1 cellular context compared by ENCODE assay signal in the genomic region with DNA sequence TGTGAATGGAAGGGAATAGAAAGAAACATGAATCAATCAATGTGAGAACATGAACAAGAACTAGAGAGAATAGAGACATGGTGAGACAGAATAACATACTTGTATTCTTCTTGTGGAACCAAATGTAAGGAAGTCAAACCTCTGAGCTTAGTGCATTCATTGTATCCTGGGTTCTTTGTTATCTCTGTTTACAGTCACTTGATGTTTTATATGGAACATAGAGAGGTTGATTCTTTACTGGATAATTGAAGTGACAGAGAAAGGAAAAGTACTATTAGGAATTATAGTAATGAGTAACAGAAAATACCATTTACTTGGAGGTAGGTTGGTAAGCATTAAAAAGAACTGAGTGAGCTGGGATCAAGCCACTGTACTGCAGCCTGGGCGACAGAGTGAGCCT.
TF ChIP-seq lines count a peak whose summit lies in the region.

No MANE protein-coding gene starts in this region.

TF ChIP-seq in GM23338, 12 proteins besides CTCF, POLR2A, EP300 and RAD21 (continued from another document):
- TF ChIP-seq, protein P1, sequence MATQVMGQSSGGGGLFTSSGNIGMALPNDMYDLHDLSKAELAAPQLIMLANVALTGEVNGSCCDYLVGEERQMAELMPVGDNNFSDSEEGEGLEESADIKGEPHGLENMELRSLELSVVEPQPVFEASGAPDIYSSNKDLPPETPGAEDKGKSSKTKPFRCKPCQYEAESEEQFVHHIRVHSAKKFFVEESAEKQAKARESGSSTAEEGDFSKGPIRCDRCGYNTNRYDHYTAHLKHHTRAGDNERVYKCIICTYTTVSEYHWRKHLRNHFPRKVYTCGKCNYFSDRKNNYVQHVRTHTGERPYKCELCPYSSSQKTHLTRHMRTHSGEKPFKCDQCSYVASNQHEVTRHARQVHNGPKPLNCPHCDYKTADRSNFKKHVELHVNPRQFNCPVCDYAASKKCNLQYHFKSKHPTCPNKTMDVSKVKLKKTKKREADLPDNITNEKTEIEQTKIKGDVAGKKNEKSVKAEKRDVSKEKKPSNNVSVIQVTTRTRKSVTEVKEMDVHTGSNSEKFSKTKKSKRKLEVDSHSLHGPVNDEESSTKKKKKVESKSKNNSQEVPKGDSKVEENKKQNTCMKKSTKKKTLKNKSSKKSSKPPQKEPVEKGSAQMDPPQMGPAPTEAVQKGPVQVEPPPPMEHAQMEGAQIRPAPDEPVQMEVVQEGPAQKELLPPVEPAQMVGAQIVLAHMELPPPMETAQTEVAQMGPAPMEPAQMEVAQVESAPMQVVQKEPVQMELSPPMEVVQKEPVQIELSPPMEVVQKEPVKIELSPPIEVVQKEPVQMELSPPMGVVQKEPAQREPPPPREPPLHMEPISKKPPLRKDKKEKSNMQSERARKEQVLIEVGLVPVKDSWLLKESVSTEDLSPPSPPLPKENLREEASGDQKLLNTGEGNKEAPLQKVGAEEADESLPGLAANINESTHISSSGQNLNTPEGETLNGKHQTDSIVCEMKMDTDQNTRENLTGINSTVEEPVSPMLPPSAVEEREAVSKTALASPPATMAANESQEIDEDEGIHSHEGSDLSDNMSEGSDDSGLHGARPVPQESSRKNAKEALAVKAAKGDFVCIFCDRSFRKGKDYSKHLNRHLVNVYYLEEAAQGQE (IDR thresholded peaks at IDR 0.05; ENCODE audit: unreplicated experiment), result no peak
- TF ChIP-seq EZH2phosphoT487 (IDR thresholded peaks at IDR 0.05; ENCODE audit: unreplicated experiment), result no peak
- no peak for TF ChIP-seq POLR2AphosphoS5 (IDR thresholded peaks at IDR 0.05; ENCODE audit: low read depth)
- no peak for TF ChIP-seq JUNB (IDR thresholded peaks at IDR 0.05; ENCODE audit: unreplicated experiment)
- no peak for TF ChIP-seq ZNF114 (CRISPR knock-in tag; IDR thresholded peaks at IDR 0.05)
- TF ChIP-seq, protein P2, sequence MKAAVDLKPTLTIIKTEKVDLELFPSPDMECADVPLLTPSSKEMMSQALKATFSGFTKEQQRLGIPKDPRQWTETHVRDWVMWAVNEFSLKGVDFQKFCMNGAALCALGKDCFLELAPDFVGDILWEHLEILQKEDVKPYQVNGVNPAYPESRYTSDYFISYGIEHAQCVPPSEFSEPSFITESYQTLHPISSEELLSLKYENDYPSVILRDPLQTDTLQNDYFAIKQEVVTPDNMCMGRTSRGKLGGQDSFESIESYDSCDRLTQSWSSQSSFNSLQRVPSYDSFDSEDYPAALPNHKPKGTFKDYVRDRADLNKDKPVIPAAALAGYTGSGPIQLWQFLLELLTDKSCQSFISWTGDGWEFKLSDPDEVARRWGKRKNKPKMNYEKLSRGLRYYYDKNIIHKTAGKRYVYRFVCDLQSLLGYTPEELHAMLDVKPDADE (IDR thresholded peaks at IDR 0.05), result no peak
- no peak for TF ChIP-seq CREB1 (CRISPR knock-in tag; IDR thresholded peaks at IDR 0.05; ENCODE audit: low read depth)
